ENCODE assay signal across 11 cellular contexts in genomic region chr12:6830286-6830892, GRCh38. TPM values are rescaled to one million over a fixed set of nuclear protein-coding genes. Genes with fewer than 3 reads are reported as not detected.
DNase-seq lines count a peak whose midpoint lies in the region; ATAC-seq, FAIRE-seq and TF ChIP-seq lines count a peak whose summit lies in the region.
"Had no signal": no experiment of that assay in that cellular context is flagged by ENCODE, and none has a peak within 500 bp of the region (broad histone marks: within the 10 kb centered on the region; RNA-seq: fewer than 3 reads in every experiment).

No MANE protein-coding gene starts in this region.

- H3K27me3 Mint-ChIP-seq in T-cell, result peaks cover 8 to 47% of the 10 kb centered on the region in 2 donors

- no peaks in the 10 kb centered on the region for H3K27me3 ChIP-seq in BE2C
- H3K27me3 ChIP-seq: breast epithelium had no signal

- intact Hi-C loops in kidney (cut with DNase I), result no loop called here

- H3K9me3 ChIP-seq in BE2C, result no peaks in the 10 kb centered on the region
- H3K9me3 ChIP-seq in kidney (ENCODE audit: control insufficient read depth in 1 of 2, low read length in 2 of 2), result no peaks in the 10 kb centered on the region
- H3K9me3 ChIP-seq: breast epithelium had no signal

- H3K9me3 Mint-ChIP-seq in T-cell, result no peaks in the 10 kb centered on the region

- no peak overlapping the region for H3K27ac ChIP-seq in kidney (ENCODE audit: low read depth in 2 of 2, low read length in 2 of 2)

- TF ChIP-seq CTCF in BE2C (IDR thresholded peaks at IDR 0.05; ENCODE audit: low read depth, low read length) (no peak), kidney (IDR thresholded peaks at IDR 0.05; ENCODE audit: borderline replicate concordance, extremely low read depth, insufficient read depth) (no peak)

- no peak overlapping the region for H3K9ac ChIP-seq in kidney (ENCODE audit: low read length in 2 of 2)

- H3K36me3 Mint-ChIP-seq in T-cell, result no peaks in the 10 kb centered on the region

- peaks cover 6% of the 10 kb centered on the region for H3K4me1 ChIP-seq in BE2C
- peaks cover 0 to 16% of the 10 kb centered on the region in 2 donors for H3K4me1 ChIP-seq in kidney (ENCODE audit: control insufficient read depth in 1 of 2, insufficient read depth in 1 of 2, low read depth in 1 of 2, low read length in 2 of 2)

- peak overlapping the region; percentile 85 to 93 (median 86) for H3K4me3 Mint-ChIP-seq in T-cell

- no peak for FAIRE-seq in kidney (lab: Jason Lieb, UNC)
- FAIRE-seq: GM12891 had no signal

- H3K4me1 Mint-ChIP-seq in T-cell, result peaks cover 16 to 28% (median 21%) of the 10 kb centered on the region in 3 donors

- H3K4me3 ChIP-seq in BE2C (ENCODE audit: low read depth, low read length) (peak overlapping the region; percentile 98), kidney (ENCODE audit: low read length in 2 of 2) (no peak overlapping the region)
- H3K4me3 ChIP-seq: lung had no signal

- H3K36me3 ChIP-seq in BE2C (peaks cover 52% of the 10 kb centered on the region), kidney (ENCODE audit: control insufficient read depth in 1 of 2, insufficient read depth in 2 of 2, low read length in 2 of 2) (no peaks in the 10 kb centered on the region)
- H3K36me3 ChIP-seq: breast epithelium had no signal

- DNase-seq in BE2C, result no peak
- DNase-seq in T-cell, result no peak
- DNase-seq in kidney, result peak; percentile 69
- no peak for DNase-seq in DMS153 treated with DMSO at 0.1 percent for 48 hours (lab: John Stamatoyannopoulos, UW; ENCODE audit: unreplicated experiment)
- DNase-seq in activated gamma-delta T cell (lab: John Stamatoyannopoulos, UW), result no peak
- DNase-seq: foreskin melanocyte; stimulated activated CD8-positive, alpha-beta memory T cell treated with anti-CD3 and anti-CD28 coated beads, Interleukin-4, amount 100 ng/mL, for 48 hours had no signal

- ATAC-seq in T-cell (replicated peaks in 1 of 4), result no peak
- no peak for ATAC-seq in GM19351 (IDR thresholded peaks at IDR 0.05; ENCODE audit: unreplicated experiment)

- CTCF ChIA-PET in T-cell (lab: Charles Lee), result interaction anchor here (0.6 to 0.9 kb wide), 4 partner anchors 9 to 347 kb away, joined by 3 to 5 read pairs (median 4); no protein-coding TSS in a partner anchor

- POLR2A ChIA-PET in T-cell (lab: Charles Lee), result interaction anchor here in 1 of 2 donors (0.5 kb wide), 1 partner anchor 125 kb away, joined by 7 read pairs; no protein-coding TSS in a partner anchor

- no peak overlapping the region for H3K27ac Mint-ChIP-seq in T-cell

RNA-seq across cellular contexts. Expression of gene P3H3, which starts 2.2 kb away (rescaled TPM):
- 93.6 TPM for polyA plus RNA-seq in BE2C (2012; ENCODE audit: insufficient read depth, insufficient read length, low read depth)
- total RNA-seq in T-cell (1 to 10 TPM; 4.7 to 9.8 (median 8.0) TPM), kidney (17.0 TPM)
- 18.5 TPM for polyA plus RNA-seq in kidney (ENCODE audit: insufficient read depth, low read depth, low replicate concordance)

RNA-seq across cellular contexts. Expression of gene GPR162, which starts 8.8 kb away (rescaled TPM):
- polyA plus RNA-seq in BE2C (2012; ENCODE audit: insufficient read depth, insufficient read length, low read depth), result 210 TPM
- total RNA-seq in T-cell (under 1 TPM in 2 of 5 donors, not detected in 3; 0.13 to 0.46 TPM), kidney (5.0 TPM)
- polyA plus RNA-seq in kidney (ENCODE audit: insufficient read depth, low read depth, low replicate concordance), result 9.8 TPM

RNA-seq across cellular contexts. Expression of gene GNB3, which starts 10.3 kb away (rescaled TPM):
- 88.5 TPM for polyA plus RNA-seq in BE2C (2012; ENCODE audit: insufficient read depth, insufficient read length, low read depth)
- total RNA-seq in T-cell (1 to 10 TPM in 4 of 5 donors, under 1 TPM in 1; 0.85 to 4.3 (median 3.4) TPM), kidney (2.6 TPM)
- 1.4 TPM for polyA plus RNA-seq in kidney (ENCODE audit: insufficient read depth, low read depth, low replicate concordance)

RNA-seq across cellular contexts. Expression of gene CDCA3, which starts 20.7 kb away (rescaled TPM):
- polyA plus RNA-seq in BE2C (2012; ENCODE audit: insufficient read depth, insufficient read length, low read depth), result 11.9 TPM
- 1 to 10 TPM; 1.1 to 2.7 (median 2.0) TPM for total RNA-seq in T-cell
- total RNA-seq in kidney, result 1.3 TPM
- polyA plus RNA-seq in kidney (ENCODE audit: insufficient read depth, low read depth, low replicate concordance), result 2.1 TPM

RNA-seq across cellular contexts. Expression of gene USP5, which starts 21.6 kb away (rescaled TPM):
- 84.6 TPM for polyA plus RNA-seq in BE2C (2012; ENCODE audit: insufficient read depth, insufficient read length, low read depth)
- total RNA-seq in T-cell (10 to 100 TPM; 64.2 to 95.8 (median 85.8) TPM), kidney (75.5 TPM)
- polyA plus RNA-seq in kidney (ENCODE audit: insufficient read depth, low read depth, low replicate concordance), result 52.3 TPM
